1 cellular context compared by ENCODE assay signal in the genomic region with DNA sequence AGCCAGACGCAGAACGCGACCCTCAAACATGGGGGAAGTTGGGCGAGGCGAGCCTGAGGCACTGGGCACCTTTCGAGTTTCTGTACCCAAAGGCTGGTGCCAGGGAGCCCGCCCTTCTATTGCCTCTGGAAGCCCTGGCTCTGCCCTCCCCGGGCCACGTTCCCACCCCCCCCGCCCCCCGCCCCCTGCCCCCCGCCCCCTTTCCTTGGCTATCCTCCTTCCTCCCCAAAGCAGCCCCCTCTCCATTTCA.
TF ChIP-seq lines count a peak whose summit lies in the region.

No MANE protein-coding gene starts in this region.

TF ChIP-seq in IMR-90, 13 proteins besides CTCF, POLR2A, EP300 and RAD21 (continued from another document):
- TF ChIP-seq BHLHE40 (IDR thresholded peaks at IDR 0.05; ENCODE audit: low read depth, low read length) = no peak
- no peak for TF ChIP-seq CEBPB (IDR thresholded peaks at IDR 0.05; ENCODE audit: low read depth, low read length)
- no peak for TF ChIP-seq MAZ (IDR thresholded peaks at IDR 0.05; ENCODE audit: borderline replicate concordance, low read depth, low read length)
- TF ChIP-seq RCOR1 (IDR thresholded peaks at IDR 0.05; ENCODE audit: insufficient replicate concordance, low read length) = no peak
- TF ChIP-seq NFE2L2 (IDR thresholded peaks at IDR 0.05; ENCODE audit: low read depth, low read length) = no peak
- TF ChIP-seq RFX5 (IDR thresholded peaks at IDR 0.05; ENCODE audit: low read depth, low read length) = no peak
- TF ChIP-seq, protein P1, sequence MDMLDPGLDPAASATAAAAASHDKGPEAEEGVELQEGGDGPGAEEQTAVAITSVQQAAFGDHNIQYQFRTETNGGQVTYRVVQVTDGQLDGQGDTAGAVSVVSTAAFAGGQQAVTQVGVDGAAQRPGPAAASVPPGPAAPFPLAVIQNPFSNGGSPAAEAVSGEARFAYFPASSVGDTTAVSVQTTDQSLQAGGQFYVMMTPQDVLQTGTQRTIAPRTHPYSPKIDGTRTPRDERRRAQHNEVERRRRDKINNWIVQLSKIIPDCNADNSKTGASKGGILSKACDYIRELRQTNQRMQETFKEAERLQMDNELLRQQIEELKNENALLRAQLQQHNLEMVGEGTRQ (IDR thresholded peaks at IDR 0.05; ENCODE audit: low read depth, low read length) = no peak
